Comparison of ENCODE assay signal across 9 cellular contexts in the genomic region with DNA sequence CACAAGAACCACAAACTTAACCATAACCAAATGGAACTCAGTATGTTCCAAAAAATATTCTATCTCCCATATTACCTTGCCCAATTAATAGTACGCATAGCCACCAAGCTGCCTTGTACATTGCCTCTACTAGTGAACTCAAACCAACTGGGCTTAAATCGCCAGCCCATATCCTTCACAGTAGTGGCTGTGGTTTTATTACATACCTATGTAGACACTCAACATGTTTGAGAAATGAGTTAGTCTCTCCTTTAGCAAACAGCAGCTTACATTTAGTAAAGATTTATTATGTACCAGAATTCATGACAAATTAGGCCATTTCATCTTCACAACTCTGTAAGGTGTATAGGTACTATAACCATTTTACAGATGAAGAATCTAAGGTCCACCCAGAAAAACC. TPM values are rescaled to one million over a fixed set of nuclear protein-coding genes. Genes with fewer than 3 reads are reported as not detected.
DNase-seq lines count a peak whose midpoint lies in the region; ATAC-seq and TF ChIP-seq lines count a peak whose summit lies in the region.
"Had no signal": no experiment of that assay in that cellular context is flagged by ENCODE, and none has a peak within 500 bp of the region (broad histone marks: within the 10 kb centered on the region; RNA-seq: fewer than 3 reads in every experiment).

No MANE protein-coding gene starts in this region.

- no peak overlapping the region for H3K9ac ChIP-seq in fibroblast of lung (ENCODE audit: insufficient read depth, low read length)

- no peaks in the 10 kb centered on the region for H3K27me3 ChIP-seq in fibroblast of lung (ENCODE audit: control insufficient read depth, insufficient read depth, low read length)

- H3K4me3 ChIP-seq in fibroblast of lung (replicated peaks in 1 of 4; ENCODE audit: control extremely low read depth in 1 of 4, insufficient read depth in 1 of 4, low read depth in 3 of 4, low read length in 4 of 4): no peak overlapping the region
- H3K4me3 ChIP-seq: thoracic aorta had no signal

- peaks cover 89% of the 10 kb centered on the region for H3K4me1 Mint-ChIP-seq in activated CD4-positive, alpha-beta T cell treated with anti-CD3 and anti-CD28 coated beads, Interleukin-2, amount 10 ng/mL, durations not matched to agents 24 days and 14 days
- peaks cover 94% of the 10 kb centered on the region for H3K4me1 Mint-ChIP-seq in stimulated activated effector memory CD8-positive, alpha-beta T cell treated with anti-CD3 and anti-CD28 coated beads, Interleukin-12 subunit alpha, Interleukin-12 subunit beta, amount 100 ng/mL, for 72 hours

- H3K4me2 ChIP-seq in fibroblast of lung (ENCODE audit: extremely low read depth, insufficient read depth, low read length): peak overlapping the region; percentile 32

- peaks cover 9% of the 10 kb centered on the region for H3K36me3 Mint-ChIP-seq in activated CD4-positive, alpha-beta T cell treated with anti-CD3 and anti-CD28 coated beads, Interleukin-2, amount 10 ng/mL, durations not matched to agents 24 days and 14 days (ENCODE audit: low read depth)
- peaks cover 10% of the 10 kb centered on the region for H3K36me3 Mint-ChIP-seq in stimulated activated effector memory CD8-positive, alpha-beta T cell treated with anti-CD3 and anti-CD28 coated beads, Interleukin-12 subunit alpha, Interleukin-12 subunit beta, amount 100 ng/mL, for 72 hours

- no peaks in the 10 kb centered on the region for H3K27me3 Mint-ChIP-seq in activated CD4-positive, alpha-beta T cell treated with anti-CD3 and anti-CD28 coated beads, Interleukin-2, amount 10 ng/mL, durations not matched to agents 24 days and 14 days

- peaks cover 2% of the 10 kb centered on the region for H4K20me1 ChIP-seq in fibroblast of lung (ENCODE audit: control insufficient read depth, extremely low read depth, insufficient read depth, low read length)

- ATAC-seq in stimulated activated effector memory CD8-positive, alpha-beta T cell treated with anti-CD3 and anti-CD28 coated beads, Interleukin-12 subunit alpha, Interleukin-12 subunit beta, amount 100 ng/mL, for 72 hours: peak; percentile 54

- DNase-seq in activated CD4-positive, alpha-beta T cell treated with anti-CD3 and anti-CD28 coated beads, Interleukin-2, amount 10 ng/mL, durations not matched to agents 24 days and 14 days: no peak
- no peak for DNase-seq in activated CD4-positive, alpha-beta T cell treated with anti-CD3 and anti-CD28 coated beads for 48 hours
- peak; percentile 29 for DNase-seq in RKO (ENCODE audit: low spot score)
- DNase-seq in fibroblast of lung (ENCODE audit: low read depth in 2 of 2): peak; percentile 67 to 92
- DNase-seq in stimulated activated effector memory CD8-positive, alpha-beta T cell treated with anti-CD3 and anti-CD28 coated beads, Interleukin-12 subunit alpha, Interleukin-12 subunit beta, amount 100 ng/mL, for 72 hours (ENCODE audit: low spot score in 2 of 2): no peak
- no peak for DNase-seq in activated gamma-delta T cell treated with Interleukin-2 at 50 U/mL for 16 hours
- DNase-seq in stimulated activated CD4-positive, alpha-beta T cell treated with anti-CD3 and anti-CD28 coated beads, Interleukin-15, amount 100 ng/mL, for 24 hours: no peak
- no peak for DNase-seq in NCI-H2171 (lab: John Stamatoyannopoulos, UW)

- H3K79me2 ChIP-seq in fibroblast of lung (ENCODE audit: control insufficient read depth, insufficient read depth, low read length): peaks cover 54% of the 10 kb centered on the region

- no peak overlapping the region for H2AFZ ChIP-seq in fibroblast of lung (ENCODE audit: low read length)

- peaks cover 6% of the 10 kb centered on the region for H3K4me1 ChIP-seq in fibroblast of lung (ENCODE audit: control insufficient read depth, extremely low read depth, insufficient read depth, low read length)

- no peaks in the 10 kb centered on the region for H3K9me3 Mint-ChIP-seq in activated CD4-positive, alpha-beta T cell treated with anti-CD3 and anti-CD28 coated beads, Interleukin-2, amount 10 ng/mL, durations not matched to agents 24 days and 14 days
- no peaks in the 10 kb centered on the region for H3K9me3 Mint-ChIP-seq in stimulated activated effector memory CD8-positive, alpha-beta T cell treated with anti-CD3 and anti-CD28 coated beads, Interleukin-12 subunit alpha, Interleukin-12 subunit beta, amount 100 ng/mL, for 72 hours

- TF ChIP-seq CTCF in fibroblast of lung (conservative IDR thresholded peaks at IDR 0.05 in 1 of 2, IDR thresholded peaks at IDR 0.05 in 1 of 2; ENCODE audit: low read depth in 1 of 2, low read length in 2 of 2): no peak

- intact Hi-C loops in activated CD4-positive, alpha-beta T cell treated with anti-CD3 and anti-CD28 coated beads, Interleukin-2, amount 10 ng/mL, durations not matched to agents 24 days and 14 days (cut with micrococcal nuclease): no loop called here

- H3K27ac ChIP-seq in fibroblast of lung (ENCODE audit: insufficient read depth, low read length): no peak overlapping the region
- H3K27ac ChIP-seq: thoracic aorta had no signal

- H3K27ac Mint-ChIP-seq in activated CD4-positive, alpha-beta T cell treated with anti-CD3 and anti-CD28 coated beads, Interleukin-2, amount 10 ng/mL, durations not matched to agents 24 days and 14 days: peak overlapping the region; percentile 8
- no peak overlapping the region for H3K27ac Mint-ChIP-seq in stimulated activated effector memory CD8-positive, alpha-beta T cell treated with anti-CD3 and anti-CD28 coated beads, Interleukin-12 subunit alpha, Interleukin-12 subunit beta, amount 100 ng/mL, for 72 hours

- H3K4me3 Mint-ChIP-seq in activated CD4-positive, alpha-beta T cell treated with anti-CD3 and anti-CD28 coated beads, Interleukin-2, amount 10 ng/mL, durations not matched to agents 24 days and 14 days: no peak overlapping the region
- H3K4me3 Mint-ChIP-seq in stimulated activated effector memory CD8-positive, alpha-beta T cell treated with anti-CD3 and anti-CD28 coated beads, Interleukin-12 subunit alpha, Interleukin-12 subunit beta, amount 100 ng/mL, for 72 hours: no peak overlapping the region

- H3K9me3 ChIP-seq in fibroblast of lung (ENCODE audit: control insufficient read depth, insufficient read depth, low read depth, low read length): no peaks in the 10 kb centered on the region
- H3K9me3 ChIP-seq: thoracic aorta had no signal

- no peaks in the 10 kb centered on the region for H3K36me3 ChIP-seq in fibroblast of lung (ENCODE audit: control insufficient read depth, insufficient read depth, low read length)
- H3K36me3 ChIP-seq: thoracic aorta had no signal

RNA-seq across cellular contexts. Expression of gene GRB2, which starts 41.4 kb away (rescaled TPM):
- total RNA-seq in activated CD4-positive, alpha-beta T cell treated with anti-CD3 and anti-CD28 coated beads, Interleukin-2, amount 10 ng/mL, durations not matched to agents 24 days and 14 days: 172 and 182 TPM in 2 replicates
- total RNA-seq in fibroblast of lung: 56.0 and 68.9 TPM in 2 replicates
- 69.7 and 79.8 TPM in 2 replicates for polyA plus RNA-seq in fibroblast of lung
- polyA plus RNA-seq in fibroblast of lung (2012): 67.0 and 75.7 TPM in 2 replicates
- 81.9 and 86.8 TPM in 2 replicates for polyA minus RNA-seq in fibroblast of lung (ENCODE audit: low replicate concordance)

Comparison
In these comparisons a context has a peak if more than half of its experiments do, and no peak if none do; other contexts are left out.
1. DNase-seq: peak in RKO (single experiment) and fibroblast of lung (2 of 2); none in activated CD4-positive, alpha-beta T cell treated with anti-CD3 and anti-CD28 coated beads, Interleukin-2, amount 10 ng/mL, durations not matched to agents 24 days and 14 days (single experiment), activated CD4-positive, alpha-beta T cell treated with anti-CD3 and anti-CD28 coated beads for 48 hours (single experiment), stimulated activated effector memory CD8-positive, alpha-beta T cell treated with anti-CD3 and anti-CD28 coated beads, Interleukin-12 subunit alpha, Interleukin-12 subunit beta, amount 100 ng/mL, for 72 hours (0 of 2), activated gamma-delta T cell treated with Interleukin-2 at 50 U/mL for 16 hours (single experiment), stimulated activated CD4-positive, alpha-beta T cell treated with anti-CD3 and anti-CD28 coated beads, Interleukin-15, amount 100 ng/mL, for 24 hours (single experiment) and NCI-H2171 (single experiment).